Comparison of ENCODE assay signal across 1 cellular context in genomic region chr3:196533260-196533681, GRCh38.
TF ChIP-seq lines count a peak whose summit lies in the region.

No MANE protein-coding gene starts in this region.

TF ChIP-seq in endothelial cell of umbilical vein, 7 proteins besides CTCF, POLR2A, EP300 and RAD21:
- TF ChIP-seq GATA2 (IDR thresholded peaks at IDR 0.05; ENCODE audit: insufficient read depth, insufficient read length, low read depth, low read length) (peak; percentile 31), MYC (IDR thresholded peaks at IDR 0.05; ENCODE audit: low read depth, low read length) (no peak), MAX (IDR thresholded peaks at IDR 0.05; ENCODE audit: insufficient read depth, insufficient read length) (no peak), EZH2 (IDR thresholded peaks at IDR 0.05; ENCODE audit: borderline replicate concordance, low read depth, low read length, severe bottlenecking) (no peak)
